24 cellular contexts compared by ENCODE assay signal in genomic region chr17:1471490-1471889, GRCh38.
"Had no signal": no experiment of that assay in that cellular context is flagged by ENCODE, and none has a peak within 500 bp of the region (broad histone marks: within the 10 kb centered on the region; RNA-seq: fewer than 3 reads in every experiment).

No MANE protein-coding gene starts in this region.

- H3K9me3 ChIP-seq: pancreas, prostate gland, right atrium auricular region, sigmoid colon, stomach, thoracic aorta, thyroid gland, tibial nerve, upper lobe of left lung, vagina had no signal

- H3K27me3 Mint-ChIP-seq: stimulated activated naive B cell treated with anti-CD40 and anti-IgM and Interleukin-4, amounts not matched to agents 10 μg/mL and 1 μg/mL and 100 μg/mL, for 72 hours; stimulated activated naive CD8-positive, alpha-beta T cell treated with anti-CD3 and anti-CD28 coated beads, Interleukin-15, Interleukin-2, amounts not matched to agents 100 ng/mL and 50 ng/mL, for 24 hours had no signal

- DNase-seq: natural killer cell; occipital lobe; pancreas; sigmoid colon; small intestine; stimulated activated CD4-positive, alpha-beta T cell treated with anti-CD3 and anti-CD28 coated beads, Interleukin-15, amount 100 ng/mL, for 24 hours; stimulated activated CD4-positive, alpha-beta T cell treated with anti-CD3 and anti-CD28 coated beads, Interleukin-2, amount 100 ng/mL, for 24 hours; stimulated activated CD4-positive, alpha-beta T cell treated with anti-CD3 and anti-CD28 coated beads, Interleukin-2, amount 100 ng/mL, for 48 hours; stimulated activated CD4-positive, alpha-beta T cell treated with anti-CD3 and anti-CD28 coated beads, Interleukin-4, amount 100 ng/mL, for 24 hours; stimulated activated naive B cell treated with anti-CD40 and anti-IgM and Interleukin-4, amounts not matched to agents 10 μg/mL and 1 μg/mL and 100 μg/mL, for 72 hours; stimulated activated naive CD4-positive, alpha-beta T cell treated with Interleukin-2 at 50 U/mL for 16 hours; stomach; trophoblast cell had no signal

- H3K4me3 ChIP-seq: neural progenitor cell, pancreas, prostate gland, right atrium auricular region, sigmoid colon, stomach, thoracic aorta, thyroid gland, tibial nerve, upper lobe of left lung, vagina had no signal

- H3K27ac ChIP-seq: neural progenitor cell, pancreas, prostate gland, right atrium auricular region, stomach, thoracic aorta, thyroid gland, vagina had no signal

- H3K36me3 ChIP-seq: neural progenitor cell had no signal

- H3K4me1 Mint-ChIP-seq: natural killer cell had no signal

- H3K4me2 ChIP-seq: neural progenitor cell had no signal

- H3K27me3 ChIP-seq: neural progenitor cell, pancreas, right atrium auricular region, sigmoid colon, stomach, thyroid gland, tibial nerve, upper lobe of left lung, vagina had no signal

- H3K9ac ChIP-seq: neural progenitor cell had no signal

- H2AFZ ChIP-seq: neural progenitor cell had no signal

- H3K9me3 Mint-ChIP-seq: natural killer cell; nephron; neural progenitor cell; stimulated activated effector memory CD8-positive, alpha-beta T cell treated with anti-CD3 and anti-CD28 coated beads, Interleukin-12 subunit alpha, Interleukin-12 subunit beta, amount 100 ng/mL, for 72 hours; stimulated activated naive B cell treated with anti-CD40 and anti-IgM and Interleukin-4, amounts not matched to agents 10 μg/mL and 1 μg/mL and 100 μg/mL, for 72 hours; stimulated activated naive CD8-positive, alpha-beta T cell treated with anti-CD3 and anti-CD28 coated beads, Interleukin-15, Interleukin-2, amounts not matched to agents 100 ng/mL and 50 ng/mL, for 24 hours had no signal

- H3K4me1 ChIP-seq: pancreas, prostate gland, right atrium auricular region, vagina had no signal

- ATAC-seq: natural killer cell; pancreas; stimulated activated effector memory CD8-positive, alpha-beta T cell treated with anti-CD3 and anti-CD28 coated beads, Interleukin-12 subunit alpha, Interleukin-12 subunit beta, amount 100 ng/mL, for 72 hours; stimulated activated naive B cell treated with anti-CD40 and anti-IgM and Interleukin-4, amounts not matched to agents 10 μg/mL and 1 μg/mL and 100 μg/mL, for 72 hours had no signal

- H3K4me3 Mint-ChIP-seq: natural killer cell; nephron; neural progenitor cell; stimulated activated effector memory CD8-positive, alpha-beta T cell treated with anti-CD3 and anti-CD28 coated beads, Interleukin-12 subunit alpha, Interleukin-12 subunit beta, amount 100 ng/mL, for 72 hours; stimulated activated naive B cell treated with anti-CD40 and anti-IgM and Interleukin-4, amounts not matched to agents 10 μg/mL and 1 μg/mL and 100 μg/mL, for 72 hours; stimulated activated naive CD8-positive, alpha-beta T cell treated with anti-CD3 and anti-CD28 coated beads, Interleukin-15, Interleukin-2, amounts not matched to agents 100 ng/mL and 50 ng/mL, for 24 hours had no signal

- H3K27ac Mint-ChIP-seq: natural killer cell; nephron; neural progenitor cell; stimulated activated effector memory CD8-positive, alpha-beta T cell treated with anti-CD3 and anti-CD28 coated beads, Interleukin-12 subunit alpha, Interleukin-12 subunit beta, amount 100 ng/mL, for 72 hours; stimulated activated naive CD8-positive, alpha-beta T cell treated with anti-CD3 and anti-CD28 coated beads, Interleukin-15, Interleukin-2, amounts not matched to agents 100 ng/mL and 50 ng/mL, for 24 hours had no signal

- H3K36me3 Mint-ChIP-seq: natural killer cell had no signal
